8 cellular contexts compared by ENCODE assay signal in the genomic region with DNA sequence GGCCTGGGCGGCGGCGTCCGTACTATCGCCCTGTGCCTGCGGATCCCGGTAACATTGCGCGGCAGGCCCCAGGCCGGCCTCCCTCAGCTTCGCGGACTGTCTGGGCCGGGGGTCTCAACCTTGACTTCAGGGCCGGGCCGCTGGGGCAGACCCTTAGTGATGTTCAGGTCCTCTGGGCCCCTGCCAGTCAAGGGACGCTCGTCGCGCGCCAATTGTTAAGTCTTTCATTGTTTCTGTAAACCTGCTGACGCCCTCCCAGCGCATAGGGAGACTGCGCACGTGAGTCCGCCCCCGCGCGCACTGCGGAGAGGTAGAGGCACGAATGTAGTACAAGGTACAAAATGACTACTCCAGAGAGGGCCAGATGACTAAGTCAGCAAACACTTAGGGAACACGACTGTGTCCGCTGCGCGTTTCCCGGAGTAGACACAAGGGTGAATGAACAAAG. TPM values are rescaled to one million over a fixed set of nuclear protein-coding genes. Genes with fewer than 3 reads are reported as not detected.
DNase-seq lines count a peak whose midpoint lies in the region; ATAC-seq, FAIRE-seq and TF ChIP-seq lines count a peak whose summit lies in the region.

No MANE protein-coding gene starts in this region.

- H3K4me2 ChIP-seq in GM12878 (ENCODE audit: control insufficient read depth, insufficient read depth): peak overlapping the region; percentile 48

- H3K36me3 Mint-ChIP-seq in immature natural killer cell: peaks cover 0 to under 1% (median 0%) of the 10 kb centered on the region in 3 donors

- H3K4me3 Mint-ChIP-seq in immature natural killer cell: peak overlapping the region; percentile 81 to 83 (median 83)

- no peak overlapping the region for H3K27ac ChIP-seq in AG04450 (ENCODE audit: low read depth, low read length)
- H3K27ac ChIP-seq in SK-N-MC: peak overlapping the region; percentile 81
- H3K27ac ChIP-seq in GM12878 (ENCODE audit: control insufficient read depth, insufficient read depth): peak overlapping the region; percentile 61
- H3K27ac ChIP-seq in spleen: peak overlapping the region in 7 of 8 donors; percentile 58 to 94 (median 90)

- TF ChIP-seq CTCF in AG04450 (IDR thresholded peaks at IDR 0.05; ENCODE audit: low read depth, low read length) (no peak), GM12878 (IDR thresholded peaks at IDR 0.05 in 2 of 3, conservative IDR thresholded peaks at IDR 0.05 in 1 of 3; ENCODE audit: control insufficient read depth in 2 of 3, extremely low read depth in 1 of 3, insufficient read depth in 1 of 3, low read depth in 3 of 3, low read length in 3 of 3) (no peak), spleen (IDR thresholded peaks at IDR 0.05 in 8 of 11, conservative IDR thresholded peaks at IDR 0.05 in 3 of 11) (no peak)

- peaks cover 22 to 25% of the 10 kb centered on the region in 2 donors for H3K4me1 Mint-ChIP-seq in immature natural killer cell

- FAIRE-seq in GM12878 (lab: Jason Lieb, UNC) (peak; percentile 52), H54 (lab: Jason Lieb, UNC) (no peak)

- no peak for TF ChIP-seq RAD21 in GM12878 (IDR thresholded peaks at IDR 0.05; ENCODE audit: insufficient read depth, low read depth, low read length)

- peak overlapping the region in 5 of 6 donors; percentile 57 to 81 (median 72) for H3K27ac Mint-ChIP-seq in immature natural killer cell

- 1% methylated on average over 35 of the region's 35 CpGs for WGBS in GM12878 (ENCODE audit: insufficient coverage, insufficient replicate concordance, low lambda C conversion rate, missing lambda C conversion rate)
- WGBS in spleen, 5 donors: 17 to 33% (median 17%) methylated on average over 12 to 35 of the region's 35 CpGs

- no peak for TF ChIP-seq EP300 in GM12878 (IDR thresholded peaks at IDR 0.05; ENCODE audit: borderline replicate concordance in 1 of 2, control insufficient read depth in 1 of 2, low read depth in 2 of 2, low read length in 2 of 2)

- in situ Hi-C loops in GM12878 (cut with MboI): no loop called here

- SMC1A ChIA-PET in GM12878 (lab: Charles Lee; ENCODE audit: uncharacterized antibody, unreplicated experiment): interaction anchor here (1.2 kb wide), 1 partner anchor 13 kb away, joined by 3 read pairs; no protein-coding TSS in a partner anchor

- H4K20me1 ChIP-seq in GM12878 (ENCODE audit: control insufficient read depth, insufficient read depth): no peaks in the 10 kb centered on the region

- TF ChIP-seq POLR2A in GM12878 (IDR thresholded peaks at IDR 0.05; ENCODE audit: low read depth, low read length): no peak
- TF ChIP-seq POLR2A in spleen (IDR thresholded peaks at IDR 0.05): no peak
- TF ChIP-seq POLR2A in H54 (IDR thresholded peaks at IDR 0.05; ENCODE audit: low read depth, low read length): no peak

- POLR2A ChIA-PET in AG04450 (lab: Yijun Ruan, JAX) (interaction anchor here (1.0 kb wide), 1 partner anchor 12 kb away, joined by 3 read pairs; no protein-coding TSS in a partner anchor), GM12878 (lab: Charles Lee) (interaction anchor here (0.5 kb wide), 1 partner anchor 97 kb away, joined by 4 read pairs; no protein-coding TSS in a partner anchor)

- H3K4me3 ChIP-seq in AG04450 (ENCODE audit: low read depth, low read length): peak overlapping the region; percentile 74
- H3K4me3 ChIP-seq in SK-N-MC: peak overlapping the region; percentile 90
- peak overlapping the region; percentile 79 for H3K4me3 ChIP-seq in GM12878
- H3K4me3 ChIP-seq in spleen: peak overlapping the region; percentile 68 to 97 (median 86)

- RAD21 ChIA-PET in GM12878 (lab: Charles Lee; ENCODE audit: unreplicated experiment): interaction anchor here (1.0 kb wide), 1 partner anchor 12 kb away, joined by 3 read pairs; no protein-coding TSS in a partner anchor

- peak overlapping the region; percentile 95 for H2AFZ ChIP-seq in GM12878 (ENCODE audit: control insufficient read depth, low read depth, low read length)

- intact Hi-C loops in GM12878 (cut with micrococcal nuclease; ENCODE audit: unreplicated experiment): loop anchor here (1.0 to 10.0 kb wide), 2 partner anchors 72 to 335 kb away; partner anchors contain the start of gene XKR3
- intact Hi-C loops in spleen (cut with DNase I; ENCODE audit: low total_unique reads): no loop called here

- H3K9ac ChIP-seq in SK-N-MC (ENCODE audit: insufficient read length): peak overlapping the region; percentile 97
- peak overlapping the region; percentile 70 for H3K9ac ChIP-seq in GM12878 (ENCODE audit: control insufficient read depth, insufficient read depth, low read length)

- CTCF ChIA-PET in AG04450 (lab: Charles Lee) (interaction anchor here (0.6 to 8.2 kb wide), 2 partner anchors 9 to 13 kb away, joined by 3 to 196 read pairs; no protein-coding TSS in a partner anchor), GM12878 (lab: Yijun Ruan, JAX) (interaction anchor here (0.6 to 8.1 kb wide), 2 partner anchors 13 to 35 kb away, joined by 3 to 72 read pairs; no protein-coding TSS in a partner anchor)

- H3K4me1 ChIP-seq in GM12878 (ENCODE audit: control insufficient read depth, insufficient read depth, low read length): peaks cover 3% of the 10 kb centered on the region; the same call in 1 of the 2 replicates
- peaks cover 15 to 54% (median 40%) of the 10 kb centered on the region in 6 donors for H3K4me1 ChIP-seq in spleen

- H3K9me3 ChIP-seq in AG04450 (ENCODE audit: control insufficient read depth, insufficient read depth, low read length) (no peaks in the 10 kb centered on the region; the same call in 1 of the 2 replicates), SK-N-MC (ENCODE audit: low read depth, low read length) (no peaks in the 10 kb centered on the region), GM12878 (replicated peaks; ENCODE audit: control insufficient read depth, insufficient read depth, low read length) (no peaks in the 10 kb centered on the region), spleen (no peaks in the 10 kb centered on the region)

- no peaks in the 10 kb centered on the region for H3K27me3 ChIP-seq in AG04450 (ENCODE audit: control insufficient read depth, insufficient read depth, low read length)
- no peaks in the 10 kb centered on the region for H3K27me3 ChIP-seq in GM12878 (replicated peaks in 1 of 2; ENCODE audit: control insufficient read depth in 2 of 2, insufficient read depth in 2 of 2, low read length in 1 of 2)
- H3K27me3 ChIP-seq in spleen (replicated peaks in 1 of 7): no peaks in the 10 kb centered on the region

- ATAC-seq in GM18870 (IDR thresholded peaks at IDR 0.05; ENCODE audit: unreplicated experiment) (peak; percentile 24), HG03460 (IDR thresholded peaks at IDR 0.05; ENCODE audit: unreplicated experiment) (peak; percentile 21), GM12878 (peak; percentile 49)

- no peak for DNase-seq in AG04450 (ENCODE audit: low read depth, low spot score)
- no peak for DNase-seq in SK-N-MC (ENCODE audit: low read depth, low spot score)
- no peak for DNase-seq in GM12878 (ENCODE audit: low read depth, low spot score)
- no peak for DNase-seq in immature natural killer cell
- DNase-seq in spleen: no peak
- no peak for DNase-seq in H54 (ENCODE audit: insufficient read length, low spot score)

- BruUV-seq in GM12878 (replicated peaks; lab: Mats Ljungman, UMichigan): no TSS peak

- H3K9me3 Mint-ChIP-seq in immature natural killer cell: no peaks in the 10 kb centered on the region

- no peaks in the 10 kb centered on the region for H3K27me3 Mint-ChIP-seq in immature natural killer cell (ENCODE audit: low read depth in 3 of 3)

- H3K79me2 ChIP-seq in GM12878 (ENCODE audit: control insufficient read depth, insufficient read depth, low read length): peaks cover 23% of the 10 kb centered on the region

- H3K36me3 ChIP-seq in SK-N-MC (ENCODE audit: insufficient read depth, low read length) (peaks cover 8% of the 10 kb centered on the region), GM12878 (ENCODE audit: control insufficient read depth in 2 of 2, insufficient read depth in 2 of 2, low read length in 1 of 2) (no peaks in the 10 kb centered on the region), spleen (no peaks in the 10 kb centered on the region)

RNA-seq across cellular contexts. Expression of gene HDHD5, which starts 0.5 kb away (rescaled TPM):
- 14.4 and 17.0 TPM in 2 replicates for polyA plus RNA-seq in AG04450 (2011; rRNA removed)
- 11.1 and 14.9 TPM in 2 replicates for polyA minus RNA-seq in AG04450 (2011; rRNA and poly(A)+ RNA removed)
- total RNA-seq in GM12878 (2013; cell fraction: nucleolus; rRNA removed): 56.3 and 58.2 TPM in 2 replicates
- total RNA-seq in GM12878 (2014; rRNA removed): 47.8 and 54.1 TPM in 2 replicates
- 25.8 and 27.1 TPM in 2 replicates for total RNA-seq in GM12878 (2014; rRNA removed; fragmentation: Illumina TruSeq; extraction: Trizol)
- 46.4 and 47.0 TPM in 2 replicates for total RNA-seq in GM12878 (2021)
- polyA plus RNA-seq in GM12878 (2011; ENCODE audit: low read depth): 24.2 TPM
- polyA plus RNA-seq in GM12878 (2011; rRNA removed): 45.2 and 67.4 TPM in 2 replicates
- 116 and 117 TPM in 2 replicates for polyA plus RNA-seq in GM12878 (2011; cell fraction: cytosol; rRNA removed)
- 86.4 and 97.9 TPM in 2 replicates for polyA plus RNA-seq in GM12878 (2011; cell fraction: nucleus; rRNA removed)
- 34.6 and 42.2 TPM in 2 replicates for polyA plus RNA-seq in GM12878 (2012)
- 8.9 and 27.4 TPM in 2 replicates for polyA plus RNA-seq in GM12878 (2014; fragmentation: Illumina TruSeq; extraction: Trizol)
- 1 to 10 TPM; 1.7 to 7.7 TPM for polyA plus RNA-seq in GM12878 (2014; fragmentation: Nextera tagmentation; extraction: Ambion mirVana)
- polyA plus RNA-seq in GM12878 (2014; rRNA removed): 51.9 and 52.8 TPM in 2 replicates
- 10 to 100 TPM; 67.3 to 68.0 TPM for polyA plus RNA-seq in GM12878 (2016; fragmentation: Nextera tagmentation; extraction: Ambion mirVana)
- 30.0 and 58.2 TPM in 2 replicates for polyA minus RNA-seq in GM12878 (2011; rRNA and poly(A)+ RNA removed)
- polyA minus RNA-seq in GM12878 (2011; cell fraction: cytosol; rRNA and poly(A)+ RNA removed): 19.0 and 20.8 TPM in 2 replicates
- polyA minus RNA-seq in GM12878 (2011; cell fraction: nucleus; rRNA and poly(A)+ RNA removed): 27.0 and 38.5 TPM in 2 replicates
- polyA plus RNA-seq in immature natural killer cell: 10 to 100 TPM; 47.0 to 67.7 (median 47.3) TPM
- 10 to 100 TPM; 27.9 to 40.8 (median 31.6) TPM for total RNA-seq in spleen
- polyA plus RNA-seq in spleen: 10 to 100 TPM; 25.4 to 47.6 (median 33.0) TPM

RNA-seq across cellular contexts. Expression of gene TMEM121B, which starts 38.4 kb away (rescaled TPM):
- polyA plus RNA-seq in AG04450 (2011; rRNA removed) (0.05 and 0.06 TPM in 2 replicates), GM12878 (2011; rRNA removed) (not detected in 2 replicates), GM12878 (2014; fragmentation: Illumina TruSeq; extraction: Trizol) (0.06 and 0.13 TPM in 2 replicates), GM12878 (2014; fragmentation: Nextera tagmentation; extraction: Ambion mirVana) (under 1 TPM in 1 of 2 experiments, not detected in 1; 0.02 TPM), GM12878 (2014; rRNA removed) (0.04 and 0.10 TPM in 2 replicates), GM12878 (2016; fragmentation: Nextera tagmentation; extraction: Ambion mirVana) (not detected), immature natural killer cell (not detected), spleen (under 1 TPM; 0.03 to 0.19 (median 0.15) TPM)
- polyA minus RNA-seq in AG04450 (2011; rRNA and poly(A)+ RNA removed): 0.05 and 0.13 TPM in 2 replicates
- total RNA-seq in GM12878 (2013; cell fraction: nucleolus; rRNA removed): 0.10 and 0.12 TPM in 2 replicates
- total RNA-seq in GM12878 (2014; rRNA removed) (0.05 TPM in 1 of 2 replicates, not detected in the other), GM12878 (2014; rRNA removed; fragmentation: Illumina TruSeq; extraction: Trizol) (0.04 TPM in 1 of 2 replicates, not detected in the other), GM12878 (2021) (0.08 and 0.10 TPM in 2 replicates), spleen (1 to 10 TPM in 3 of 7 donors, under 1 TPM in 4; 0.72 to 3.6 (median 0.98) TPM)
- not detected for polyA plus RNA-seq in GM12878 (2011; ENCODE audit: low read depth)
- 0.07 TPM in 1 of 2 replicates, not detected in the other for polyA plus RNA-seq in GM12878 (2011; cell fraction: cytosol; rRNA removed)
- 0.10 and 0.13 TPM in 2 replicates for polyA plus RNA-seq in GM12878 (2011; cell fraction: nucleus; rRNA removed)
- polyA plus RNA-seq in GM12878 (2012): 0.03 and 0.04 TPM in 2 replicates
- polyA minus RNA-seq in GM12878 (2011; rRNA and poly(A)+ RNA removed): not detected in 2 replicates
- polyA minus RNA-seq in GM12878 (2011; cell fraction: cytosol; rRNA and poly(A)+ RNA removed): not detected in 2 replicates
- 0.10 TPM in 1 of 2 replicates, not detected in the other for polyA minus RNA-seq in GM12878 (2011; cell fraction: nucleus; rRNA and poly(A)+ RNA removed)

RNA-seq across cellular contexts. Expression of gene ADA2, which starts 59.7 kb away (rescaled TPM):
- polyA plus RNA-seq in AG04450 (2011; rRNA removed) (1.2 and 1.3 TPM in 2 replicates), GM12878 (2011; rRNA removed) (6.2 and 10.4 TPM in 2 replicates), GM12878 (2014; fragmentation: Illumina TruSeq; extraction: Trizol) (21.2 and 21.4 TPM in 2 replicates), GM12878 (2014; fragmentation: Nextera tagmentation; extraction: Ambion mirVana) (1 to 10 TPM; 5.5 to 7.1 TPM), GM12878 (2014; rRNA removed) (12.6 and 16.5 TPM in 2 replicates), GM12878 (2016; fragmentation: Nextera tagmentation; extraction: Ambion mirVana) (1 to 10 TPM; 7.0 to 7.5 TPM), immature natural killer cell (100 to 1,000 TPM in 2 of 3 donors, 10 to 100 TPM in 1; 45.2 to 128 (median 104) TPM), spleen (10 to 100 TPM; 22.0 to 30.2 (median 22.7) TPM)
- 0.70 and 1.3 TPM in 2 replicates for polyA minus RNA-seq in AG04450 (2011; rRNA and poly(A)+ RNA removed)
- total RNA-seq in GM12878 (2013; cell fraction: nucleolus; rRNA removed): 44.9 and 47.6 TPM in 2 replicates
- total RNA-seq in GM12878 (2014; rRNA removed) (10.2 and 10.3 TPM in 2 replicates), GM12878 (2014; rRNA removed; fragmentation: Illumina TruSeq; extraction: Trizol) (7.2 and 8.1 TPM in 2 replicates), GM12878 (2021) (24.5 and 24.7 TPM in 2 replicates), spleen (100 to 1,000 TPM; 115 to 187 (median 166) TPM)
- 6.7 TPM for polyA plus RNA-seq in GM12878 (2011; ENCODE audit: low read depth)
- 8.6 and 10.3 TPM in 2 replicates for polyA plus RNA-seq in GM12878 (2011; cell fraction: cytosol; rRNA removed)
- polyA plus RNA-seq in GM12878 (2011; cell fraction: nucleus; rRNA removed): 19.1 and 19.2 TPM in 2 replicates
- 9.1 and 9.4 TPM in 2 replicates for polyA plus RNA-seq in GM12878 (2012)
- 12.4 and 14.8 TPM in 2 replicates for polyA minus RNA-seq in GM12878 (2011; rRNA and poly(A)+ RNA removed)
- 4.9 and 8.8 TPM in 2 replicates for polyA minus RNA-seq in GM12878 (2011; cell fraction: cytosol; rRNA and poly(A)+ RNA removed)
- polyA minus RNA-seq in GM12878 (2011; cell fraction: nucleus; rRNA and poly(A)+ RNA removed): 5.1 and 10.0 TPM in 2 replicates
